Comparison of ENCODE assay signal across 1 cellular context in genomic region chr7:142104550-142105527, GRCh38.
A peak's percentile ranks its signal among the peaks of the same experiment; 100 is the strongest.
TF ChIP-seq lines count a peak whose summit lies in the region.

No MANE protein-coding gene starts in this region.

TF ChIP-seq in HCT116, 20 proteins besides CTCF, POLR2A, EP300 and RAD21 (continued from another document):
- TF ChIP-seq REST (IDR thresholded peaks at IDR 0.05; ENCODE audit: low read depth), result no peak
- no peak for TF ChIP-seq EZH2 (IDR thresholded peaks at IDR 0.05)
- TF ChIP-seq JUND (IDR thresholded peaks at IDR 0.05), result no peak
- TF ChIP-seq CEBPB (IDR thresholded peaks at IDR 0.05; ENCODE audit: low read depth), result peak; percentile 43; the same call in 1 of the 2 replicates
- no peak for TF ChIP-seq TCF7L2 (IDR thresholded peaks at IDR 0.05; ENCODE audit: borderline replicate concordance, extremely low read depth, insufficient read depth, insufficient read length)
- TF ChIP-seq CBX3 (IDR thresholded peaks at IDR 0.05; ENCODE audit: low read depth), result no peak
- no peak for TF ChIP-seq EZH2phosphoT487 (IDR thresholded peaks at IDR 0.05; ENCODE audit: borderline replicate concordance)
- TF ChIP-seq ZNF274 (IDR thresholded peaks at IDR 0.05; ENCODE audit: low read depth, low read length), result no peak
